In genomic region chr7:45573199-45573598, GRCh38 we compare ENCODE assay signal across 13 cellular contexts. TPM values are rescaled to one million over a fixed set of nuclear protein-coding genes. Genes with fewer than 3 reads are reported as not detected.
DNase-seq lines count a peak whose midpoint lies in the region; ATAC-seq, FAIRE-seq and TF ChIP-seq lines count a peak whose summit lies in the region.
"Had no signal": no experiment of that assay in that cellular context is flagged by ENCODE, and none has a peak within 500 bp of the region (broad histone marks: within the 10 kb centered on the region; RNA-seq: fewer than 3 reads in every experiment).

No MANE protein-coding gene starts in this region.

- no peak for DNase-seq in activated CD4-positive, alpha-beta T cell treated with anti-CD3 and anti-CD28 coated beads for 36 hours
- no peak for DNase-seq in activated CD4-positive, alpha-beta T cell treated with anti-CD3 and anti-CD28 coated beads, Interleukin-2, amount 50 U/mL, for 4 hours
- DNase-seq in GM12892 (ENCODE audit: insufficient read length) = no peak
- no peak for DNase-seq in natural killer cell
- DNase-seq in HuH-7 (ENCODE audit: low spot score) = no peak
- DNase-seq: activated T-cell treated with anti-CD3 and anti-CD28 coated beads, Interleukin-2, amount 50 U/mL, for 1 hour; effector CD4-positive, alpha-beta T cell; NCI-H1105 treated with DMSO at 0.1 percent for 48 hours; NCI-H446 treated with DMSO at 0.1 percent for 48 hours; WERI-Rb-1 had no signal

- no peaks in the 10 kb centered on the region for H3K4me1 Mint-ChIP-seq in activated CD4-positive, alpha-beta T cell treated with anti-CD3 and anti-CD28 coated beads for 36 hours
- H3K4me1 Mint-ChIP-seq in brain = peaks cover 41% of the 10 kb centered on the region
- no peaks in the 10 kb centered on the region for H3K4me1 Mint-ChIP-seq in natural killer cell

- H3K27me3 Mint-ChIP-seq in activated CD4-positive, alpha-beta T cell treated with anti-CD3 and anti-CD28 coated beads for 36 hours = peaks cover 44% of the 10 kb centered on the region
- H3K27me3 Mint-ChIP-seq in brain (peaks cover 48% of the 10 kb centered on the region), natural killer cell (ENCODE audit: low read depth in 2 of 2) (peaks cover 30 to 34% of the 10 kb centered on the region in 2 donors)

- CTCF ChIA-PET in activated CD4-positive, alpha-beta T cell treated with anti-CD3 and anti-CD28 coated beads for 36 hours (lab: Charles Lee) = no interaction called here

- TF ChIP-seq CTCF in brain (conservative IDR thresholded peaks at IDR 0.05) = no peak
- TF ChIP-seq CTCF in natural killer cell (IDR thresholded peaks at IDR 0.05) = no peak

- H3K4me3 Mint-ChIP-seq in activated CD4-positive, alpha-beta T cell treated with anti-CD3 and anti-CD28 coated beads for 36 hours = peak overlapping the region; percentile 23
- H3K4me3 Mint-ChIP-seq in brain = peak overlapping the region; percentile 75 to 82 (median 80)
- H3K4me3 Mint-ChIP-seq in natural killer cell = peak overlapping the region; percentile 25

- no peaks in the 10 kb centered on the region for H3K36me3 Mint-ChIP-seq in activated CD4-positive, alpha-beta T cell treated with anti-CD3 and anti-CD28 coated beads for 36 hours (ENCODE audit: low read depth)
- H3K36me3 Mint-ChIP-seq in brain (no peaks in the 10 kb centered on the region), natural killer cell (no peaks in the 10 kb centered on the region)

- no peak overlapping the region for H3K27ac Mint-ChIP-seq in activated CD4-positive, alpha-beta T cell treated with anti-CD3 and anti-CD28 coated beads for 36 hours
- peak overlapping the region in 4 of 5 experiments; percentile 54 to 80 (median 63) for H3K27ac Mint-ChIP-seq in brain
- H3K27ac Mint-ChIP-seq in natural killer cell = no peak overlapping the region

- no peak for TF ChIP-seq POLR2A in GM12892 (IDR thresholded peaks at IDR 0.05; ENCODE audit: low read depth, low read length)

- peak; percentile 17 for FAIRE-seq in GM12892 (lab: Jason Lieb, UNC)

- POLR2A ChIA-PET in activated CD4-positive, alpha-beta T cell treated with anti-CD3 and anti-CD28 coated beads for 36 hours (lab: Charles Lee) = no interaction called here

- no peaks in the 10 kb centered on the region for H3K9me3 Mint-ChIP-seq in activated CD4-positive, alpha-beta T cell treated with anti-CD3 and anti-CD28 coated beads for 36 hours (ENCODE audit: low read depth)
- H3K9me3 Mint-ChIP-seq in brain = peaks cover 0 to 6% (median 0%) of the 10 kb centered on the region in 5 experiments
- no peaks in the 10 kb centered on the region for H3K9me3 Mint-ChIP-seq in natural killer cell

- intact Hi-C loops in activated CD4-positive, alpha-beta T cell treated with anti-CD3 and anti-CD28 coated beads for 36 hours (cut with DNase I, micrococcal nuclease) = no loop called here
- intact Hi-C loops in natural killer cell (cut with micrococcal nuclease) = no loop called here

- ATAC-seq in activated CD4-positive, alpha-beta T cell treated with anti-CD3 and anti-CD28 coated beads for 36 hours = no peak
- ATAC-seq in natural killer cell = no peak
- no peak for ATAC-seq in GM19463 (IDR thresholded peaks at IDR 0.05; ENCODE audit: unreplicated experiment)
- no peak for ATAC-seq in GM18520 (IDR thresholded peaks at IDR 0.05; ENCODE audit: unreplicated experiment)

RNA-seq across cellular contexts. Expression of gene ADCY1, which starts 1.0 kb away (rescaled TPM):
- 1 to 10 TPM in 1 of 2 experiments, under 1 TPM in 1; 0.82 to 1.2 TPM for total RNA-seq in activated CD4-positive, alpha-beta T cell treated with anti-CD3 and anti-CD28 coated beads for 36 hours
- 31.1 TPM for polyA plus RNA-seq in GM12892 (2012; ENCODE audit: missing spikeins)
- 25.1 TPM for polyA plus RNA-seq in brain (ENCODE audit: insufficient read depth, low read depth, low replicate concordance)
- under 1 TPM in 2 of 3 donors, not detected in 1; 0.02 to 0.15 TPM for total RNA-seq in natural killer cell

Comparison
In these comparisons a context has a peak if more than half of its experiments do, and no peak if none do; other contexts are left out.
1. H3K27ac Mint-ChIP-seq: peak in brain (4 of 5); none in activated CD4-positive, alpha-beta T cell treated with anti-CD3 and anti-CD28 coated beads for 36 hours (single experiment) and natural killer cell (0 of 2).
2. H3K4me3 Mint-ChIP-seq: peak in every context shown above with its lines; median percentile 80 in brain; 25 in natural killer cell; 23 in activated CD4-positive, alpha-beta T cell treated with anti-CD3 and anti-CD28 coated beads for 36 hours.